In the genomic region with DNA sequence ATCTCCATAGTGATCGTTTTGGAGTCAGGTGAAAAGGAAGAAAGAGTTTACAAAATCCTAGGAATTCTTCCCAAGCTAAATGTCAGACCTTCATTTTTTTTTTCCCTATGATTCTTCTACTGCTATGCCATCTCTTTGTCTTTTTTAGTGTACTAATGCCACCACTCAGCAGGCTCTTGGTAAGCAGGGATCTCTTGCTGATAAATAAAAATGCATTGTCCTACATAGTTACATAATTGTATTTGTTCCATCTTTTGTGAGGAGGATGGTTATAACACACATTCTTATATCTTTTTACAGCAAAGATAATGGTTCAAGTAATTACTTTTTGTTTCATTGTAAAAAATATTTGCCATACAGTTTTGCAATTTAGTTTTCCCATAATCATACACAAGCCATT, we compare ENCODE assay signal across 26 cellular contexts.
"Had no signal": no experiment of that assay in that cellular context is flagged by ENCODE, and none has a peak within 500 bp of the region (broad histone marks: within the 10 kb centered on the region; RNA-seq: fewer than 3 reads in every experiment).

No MANE protein-coding gene starts in this region.

- ATAC-seq: esophagus mucosa; gastrocnemius medialis; left cardiac atrium; left lung; mucosa of descending colon; psoas muscle; right cardiac atrium; stimulated activated effector memory CD8-positive, alpha-beta T cell treated with anti-CD3 and anti-CD28 coated beads, Interleukin-12 subunit alpha, Interleukin-12 subunit beta, amount 100 ng/mL, for 72 hours had no signal

- H3K4me1 Mint-ChIP-seq: naive B cell; stimulated activated effector memory CD8-positive, alpha-beta T cell treated with anti-CD3 and anti-CD28 coated beads, Interleukin-12 subunit alpha, Interleukin-12 subunit beta, amount 100 ng/mL, for 72 hours had no signal

- H3K4me3 Mint-ChIP-seq: mesothelial cell of epicardium; nephron; stimulated activated effector memory CD8-positive, alpha-beta T cell treated with anti-CD3 and anti-CD28 coated beads, Interleukin-12 subunit alpha, Interleukin-12 subunit beta, amount 100 ng/mL, for 72 hours had no signal

- DNase-seq: dorsolateral prefrontal cortex; effector CD4-positive, alpha-beta T cell; foreskin fibroblast; gastrocnemius medialis; kidney; left cardiac atrium; left lung; mesenchymal stem cell; mucosa of descending colon; naive B cell; nucleus accumbens; ovary; posterior cingulate gyrus; psoas muscle; right cardiac atrium; sigmoid colon; stimulated activated CD4-positive, alpha-beta T cell treated with anti-CD3 and anti-CD28 coated beads, Interleukin-2, amount 100 ng/mL, for 24 hours; stimulated activated CD4-positive, alpha-beta T cell treated with anti-CD3 and anti-CD28 coated beads, Interleukin-4, amount 100 ng/mL, for 24 hours; stimulated activated naive CD4-positive, alpha-beta T cell treated with Interleukin-2 at 50 U/mL for 16 hours; upper lobe of left lung had no signal

- FAIRE-seq: colon, kidney, urothelium cell line had no signal

- H3K9me3 Mint-ChIP-seq: mesothelial cell of epicardium; naive B cell; nephron; stimulated activated effector memory CD8-positive, alpha-beta T cell treated with anti-CD3 and anti-CD28 coated beads, Interleukin-12 subunit alpha, Interleukin-12 subunit beta, amount 100 ng/mL, for 72 hours had no signal

- H3K27ac Mint-ChIP-seq: mesothelial cell of epicardium; nephron; stimulated activated effector memory CD8-positive, alpha-beta T cell treated with anti-CD3 and anti-CD28 coated beads, Interleukin-12 subunit alpha, Interleukin-12 subunit beta, amount 100 ng/mL, for 72 hours had no signal

- H3K27me3 Mint-ChIP-seq: naive B cell had no signal
